Comparison of ENCODE assay signal across 8 cellular contexts in the genomic region with DNA sequence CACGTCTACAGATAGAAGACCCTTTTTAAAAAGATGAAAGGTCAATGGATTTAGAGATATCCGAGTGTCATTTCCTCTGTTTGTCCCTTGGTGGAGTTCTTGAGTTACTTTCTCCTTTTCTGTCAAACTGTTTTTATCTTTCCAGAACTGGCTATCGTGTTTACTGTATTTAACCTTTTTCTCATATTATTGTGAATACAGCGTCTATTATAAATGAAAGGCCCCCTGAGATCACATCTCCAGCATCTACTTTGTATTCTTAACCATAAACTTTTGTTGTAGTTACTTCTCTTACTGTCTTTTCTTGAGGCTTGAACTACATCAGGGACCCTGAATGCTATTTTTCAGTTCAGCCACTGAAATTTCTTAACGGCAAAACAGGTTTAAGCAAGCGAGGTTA. TPM values are rescaled to one million over a fixed set of nuclear protein-coding genes. Genes with fewer than 3 reads are reported as not detected.
DNase-seq lines count a peak whose midpoint lies in the region; ATAC-seq and TF ChIP-seq lines count a peak whose summit lies in the region.

No MANE protein-coding gene starts in this region.

- no peaks in the 10 kb centered on the region for H3K9me3 ChIP-seq in adrenal gland (replicated peaks in 1 of 3)
- no peaks in the 10 kb centered on the region for H3K9me3 ChIP-seq in aorta (ENCODE audit: control insufficient read depth, low read length)

- peaks cover 30% of the 10 kb centered on the region for H3K27me3 ChIP-seq in adrenal gland
- no peaks in the 10 kb centered on the region for H3K27me3 ChIP-seq in kidney epithelial cell (ENCODE audit: control insufficient read depth, insufficient read depth, low read length)
- H3K27me3 ChIP-seq in aorta (ENCODE audit: control insufficient read depth in 1 of 2, insufficient read depth in 2 of 2, low read length in 1 of 2), result no peaks in the 10 kb centered on the region

- ATAC-seq in aorta (ENCODE audit: low FRiP score), result no peak
- ATAC-seq in GM21447 (IDR thresholded peaks at IDR 0.05; ENCODE audit: unreplicated experiment), result no peak
- no peak for ATAC-seq in GM18907 (IDR thresholded peaks at IDR 0.05; ENCODE audit: unreplicated experiment)

- TF ChIP-seq CTCF in adrenal gland (IDR thresholded peaks at IDR 0.05), result peak in 4 of 6 experiments; percentile 10 to 37 (median 30)
- peak; percentile 58 for TF ChIP-seq CTCF in kidney epithelial cell (IDR thresholded peaks at IDR 0.05; ENCODE audit: insufficient read depth, low read length, poor library complexity, severe bottlenecking)

- H3K4me1 ChIP-seq in adrenal gland (replicated peaks in 1 of 2) (peaks cover 12 to 16% of the 10 kb centered on the region in 2 donors), aorta (ENCODE audit: control insufficient read depth in 1 of 2, insufficient read depth in 2 of 2, low read length in 2 of 2) (no peaks in the 10 kb centered on the region)

- intact Hi-C loops in adrenal gland (cut with DNase I) (no loop called here), aorta (cut with DNase I) (loop anchor here in 1 of 2 donors (5.0 to 10.0 kb wide), 3 partner anchors 421 to 659 kb away; no protein-coding TSS in a partner anchor)

- H3K4me3 ChIP-seq in adrenal gland (no peak overlapping the region), kidney epithelial cell (ENCODE audit: low read depth, low read length) (no peak overlapping the region), aorta (ENCODE audit: low read length in 2 of 2) (peak overlapping the region; percentile 38 to 95)

- WGBS in adrenal gland, 4 donors, result 4 to 7% (median 4%) methylated on average over 6 of the region's 6 CpGs
- 2% methylated on average over 6 of the region's 6 CpGs for WGBS in aorta, 2 donors

- TF ChIP-seq POLR2A in adrenal gland (IDR thresholded peaks at IDR 0.05), result no peak

- H3K27ac ChIP-seq in adrenal gland (no peak overlapping the region), aorta (ENCODE audit: low read depth in 1 of 2, low read length in 2 of 2) (no peak overlapping the region)

- DNase-seq in NCI-H1092 treated with DMSO at 0.1 percent for 48 hours (lab: John Stamatoyannopoulos, UW) (peak; percentile 38), NCI-H1092 (lab: John Stamatoyannopoulos, UW) (no peak), Kasumi-1 (lab: John Stamatoyannopoulos, UW) (peak; percentile 80 to 87), adrenal gland (no peak), kidney epithelial cell (ENCODE audit: low read depth) (no peak), aorta (no peak)

- H3K36me3 ChIP-seq in adrenal gland (replicated peaks in 1 of 2), result no peaks in the 10 kb centered on the region
- no peaks in the 10 kb centered on the region for H3K36me3 ChIP-seq in kidney epithelial cell (ENCODE audit: control insufficient read depth, insufficient read depth, low read length)
- peaks cover 0 to 2% of the 10 kb centered on the region in 2 donors for H3K36me3 ChIP-seq in aorta (ENCODE audit: control insufficient read depth in 1 of 2, insufficient read depth in 2 of 2, low read length in 1 of 2)

RNA-seq across cellular contexts. Expression of a gene that starts 4.0 kb away (rescaled TPM):
- total RNA-seq in adrenal gland (10 to 100 TPM in 1 of 8 donors, 1 to 10 TPM in 7; 3.4 to 13.0 (median 5.1) TPM), kidney epithelial cell (8.2 and 9.7 TPM in 2 replicates), aorta (100 to 1,000 TPM; 157 to 232 TPM)
- polyA plus RNA-seq in adrenal gland (1 to 10 TPM in 2 of 3 donors, under 1 TPM in 1; 0.74 to 3.8 (median 1.2) TPM), aorta (10 to 100 TPM; 24.9 to 46.6 TPM)

Comparison
In these comparisons a context has a peak if more than half of its experiments do, and no peak if none do; other contexts are left out.
1. DNase-seq: peak in NCI-H1092 treated with DMSO at 0.1 percent for 48 hours (single experiment) and Kasumi-1 (2 of 2); none in NCI-H1092 (single experiment), adrenal gland (0 of 7), kidney epithelial cell (single experiment) and aorta (0 of 2).
2. H3K4me3 ChIP-seq: peak in aorta (2 of 2); none in adrenal gland (0 of 4) and kidney epithelial cell (single experiment).
3. RNA of a gene that starts 4.0 kb away (total RNA-seq): 157 to 232 TPM in aorta; 8.2 to 9.7 TPM in kidney epithelial cell and 3.4 to 13.0 TPM in adrenal gland; every median in the first group is over 10 times any median in the second.